In the genomic region with DNA sequence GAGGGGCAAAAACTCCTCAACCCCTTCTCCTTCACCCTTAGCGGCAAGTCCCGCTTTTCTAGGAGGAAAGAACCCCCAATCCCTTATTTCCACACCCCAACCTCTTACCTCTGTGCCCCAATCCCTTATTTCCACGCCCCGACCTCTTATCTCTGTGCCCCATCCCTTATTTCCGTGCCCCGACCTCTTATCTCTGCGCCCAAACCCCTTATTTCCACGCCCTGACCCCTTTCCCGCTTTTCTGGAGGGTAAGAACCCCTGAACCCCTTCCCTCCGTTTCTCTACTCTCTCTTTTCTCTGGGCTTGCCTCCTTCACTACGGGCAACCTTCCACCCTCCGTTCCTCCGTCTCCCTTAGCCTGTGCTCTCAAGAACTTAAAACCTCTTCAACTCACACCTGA, we compare ENCODE assay signal across 15 cellular contexts. TPM values are rescaled to one million over a fixed set of nuclear protein-coding genes. Genes with fewer than 3 reads are reported as not detected.
A peak's percentile ranks its signal among the peaks of the same experiment; 100 is the strongest.
DNase-seq lines count a peak whose midpoint lies in the region; ATAC-seq, FAIRE-seq and TF ChIP-seq lines count a peak whose summit lies in the region.
"Not testable (repeated sequence)": the region's sequence is repeated elsewhere in the genome, so short reads cannot be mapped to it uniquely, and the experiment has no call there.
"Had no signal": no experiment of that assay in that cellular context is flagged by ENCODE, and none has a peak within 500 bp of the region (broad histone marks: within the 10 kb centered on the region; RNA-seq: fewer than 3 reads in every experiment).

No MANE protein-coding gene starts in this region.

- POLR2A ChIA-PET in A549 (lab: Yijun Ruan, JAX) = not testable (repeated sequence)

- H3K4me3 Mint-ChIP-seq in endodermal cell = peak overlapping the region; percentile 42
- not testable (repeated sequence) for H3K4me3 Mint-ChIP-seq in type B pancreatic cell

- H3K27ac ChIP-seq in A549; WERI-Rb-1; endodermal cell (ENCODE audit: low read depth, low read length): not testable (repeated sequence)

- H3K9ac ChIP-seq in endodermal cell (ENCODE audit: extremely low read depth, low read length, poor library complexity, severe bottlenecking) = not testable (repeated sequence)

- TF ChIP-seq CTCF in A549 (IDR thresholded peaks at IDR 0.05); WERI-Rb-1 (IDR thresholded peaks at IDR 0.05; ENCODE audit: low read depth, low read length); endodermal cell (conservative IDR thresholded peaks at IDR 0.05); type B pancreatic cell (conservative IDR thresholded peaks at IDR 0.05): not testable (repeated sequence)

- H3K9me3 ChIP-seq in A549; WERI-Rb-1 (ENCODE audit: severe bottlenecking): not testable (repeated sequence)
- H3K9me3 ChIP-seq in endodermal cell (ENCODE audit: control insufficient read depth, low read length) = peaks cover 37% of the 10 kb centered on the region

- not testable (repeated sequence) for TF ChIP-seq RAD21 in A549 (conservative IDR thresholded peaks at IDR 0.05 in 1 of 2, IDR thresholded peaks at IDR 0.05 in 1 of 2)

- WGBS in A549 (ENCODE audit: missing lambda C conversion rate) = 18% methylated on average over 13 of the region's 13 CpGs
- 80 to 93% methylated on average over 1 to 11 of the region's 13 CpGs for WGBS in endodermal cell (ENCODE audit: insufficient coverage in 1 of 2, insufficient read length in 1 of 2), 2 experiments

- DNase-seq in A549 (ENCODE audit: low read depth in 1 of 2, low spot score in 1 of 2); WERI-Rb-1; endodermal cell; type B pancreatic cell (ENCODE audit: extremely low spot score, unreplicated experiment): not testable (repeated sequence)
- DNase-seq in posterior vena cava (ENCODE audit: low spot score) = peak; percentile 46

- H3K4me2 ChIP-seq in A549 = peak overlapping the region; percentile 54; the same call in 2 of the 3 replicates

- intact Hi-C loops in posterior vena cava (cut with DNase I) = not testable (repeated sequence)

- not testable (repeated sequence) for H3K27ac Mint-ChIP-seq in endodermal cell
- peak overlapping the region; percentile 21 for H3K27ac Mint-ChIP-seq in type B pancreatic cell

- ATAC-seq in A549 = not testable (repeated sequence)

- TF ChIP-seq POLR2A in A549 (IDR thresholded peaks at IDR 0.05; ENCODE audit: low read length) = not testable (repeated sequence)

- not testable (repeated sequence) for H3K4me3 ChIP-seq in A549; endodermal cell (ENCODE audit: low read length)
- H3K4me3 ChIP-seq in WERI-Rb-1 (ENCODE audit: low read depth, low read length) = peak overlapping the region; percentile 24

- CTCF ChIA-PET in A549 (lab: Yijun Ruan, JAX) = not testable (repeated sequence)

- H3K27me3 ChIP-seq in WERI-Rb-1 (ENCODE audit: insufficient read depth, low read depth, severe bottlenecking); endodermal cell (ENCODE audit: control insufficient read depth, insufficient read depth, low read length, poor library complexity, severe bottlenecking): not testable (repeated sequence)

- peaks cover 17% of the 10 kb centered on the region for H3K36me3 Mint-ChIP-seq in endodermal cell (ENCODE audit: low read depth)
- not testable (repeated sequence) for H3K36me3 Mint-ChIP-seq in type B pancreatic cell

- peaks cover 16% of the 10 kb centered on the region for H3K4me1 ChIP-seq in A549
- not testable (repeated sequence) for H3K4me1 ChIP-seq in endodermal cell (ENCODE audit: control insufficient read depth, insufficient read depth, low read length)

- not testable (repeated sequence) for H3K27me3 Mint-ChIP-seq in endodermal cell (ENCODE audit: insufficient read depth)
- peaks cover 33% of the 10 kb centered on the region for H3K27me3 Mint-ChIP-seq in type B pancreatic cell

- not testable (repeated sequence) for H3K36me3 ChIP-seq in WERI-Rb-1; endodermal cell (ENCODE audit: control insufficient read depth, insufficient read depth, low read length)

- not testable (repeated sequence) for FAIRE-seq in A549 (lab: Jason Lieb, UNC)

- peaks cover 19% of the 10 kb centered on the region for H3K4me1 Mint-ChIP-seq in endodermal cell
- not testable (repeated sequence) for H3K4me1 Mint-ChIP-seq in type B pancreatic cell (ENCODE audit: unreplicated experiment)

- peaks cover 50% of the 10 kb centered on the region for H3K9me3 Mint-ChIP-seq in endodermal cell
- not testable (repeated sequence) for H3K9me3 Mint-ChIP-seq in type B pancreatic cell

- TF ChIP-seq EP300 in A549 (IDR thresholded peaks at IDR 0.05) = not testable (repeated sequence)

RNA-seq across cellular contexts. Expression of gene ART1, which starts 3.9 kb away (rescaled TPM):
- not detected in 2 replicates for polyA plus RNA-seq in A549 (2011; rRNA removed)
- polyA plus RNA-seq in A549 (2012; cell fraction: cytosol; rRNA removed) = not detected in 2 replicates
- polyA plus RNA-seq in A549 (2012; cell fraction: nucleus; rRNA removed) = not detected in 2 replicates
- not detected in 3 replicates for polyA plus RNA-seq in A549 (2017; fragmentation: RNase III; extraction: RNeasy Plus Mini Kit Qiagen cat#74134 plus additional on column Dnase treatment)
- not detected in 2 replicates for polyA minus RNA-seq in A549 (2011; rRNA and poly(A)+ RNA removed)
- total RNA-seq in endodermal cell = not detected
- polyA plus RNA-seq in endodermal cell (2013, experiment 1 of 2) = not detected
- not detected for polyA plus RNA-seq in endodermal cell (2013, experiment 2 of 2)
- under 1 TPM in 1 of 2 donors, not detected in 1; 0.42 TPM for total RNA-seq in posterior vena cava
- not detected in 2 replicates for total RNA-seq in type B pancreatic cell (ENCODE audit: low replicate concordance)
- total RNA-seq: A172; A673; CD4-positive, alpha-beta memory T cell; CD4-positive, CD25-positive, alpha-beta regulatory T cell; CD8-positive, alpha-beta memory T cell; Daoy; G401; GM12878 had no signal
- polyA plus RNA-seq: AG04450; CD14-positive monocyte; CD4-positive, alpha-beta memory T cell; CD4-positive, CD25-positive, alpha-beta regulatory T cell; CD8-positive, alpha-beta memory T cell; GM12878 had no signal

RNA-seq across cellular contexts. Expression of gene ART5, which starts 7.1 kb away (rescaled TPM):
- polyA plus RNA-seq in A549 (2011; rRNA removed) (0.08 and 0.12 TPM in 2 replicates), A549 (2017; fragmentation: RNase III; extraction: RNeasy Plus Mini Kit Qiagen cat#74134 plus additional on column Dnase treatment) (0.22 to 0.30 TPM in 2 of 3 replicates, not detected in the other)
- polyA plus RNA-seq in A549 (2012; cell fraction: cytosol; rRNA removed) = 0.11 and 0.12 TPM in 2 replicates
- 0.12 and 0.20 TPM in 2 replicates for polyA plus RNA-seq in A549 (2012; cell fraction: nucleus; rRNA removed)
- not detected in 2 replicates for polyA minus RNA-seq in A549 (2011; rRNA and poly(A)+ RNA removed)
- total RNA-seq in endodermal cell (1 to 10 TPM; 6.4 to 7.8 TPM), posterior vena cava (not detected), type B pancreatic cell (ENCODE audit: low replicate concordance) (1.0 and 3.8 TPM in 2 replicates)
- polyA plus RNA-seq in endodermal cell (2013, experiment 1 of 2) = 6.1 TPM
- polyA plus RNA-seq in endodermal cell (2013, experiment 2 of 2) = 5.2 TPM
- total RNA-seq: A673; CD4-positive, alpha-beta memory T cell; CD4-positive, CD25-positive, alpha-beta regulatory T cell; CD8-positive, alpha-beta memory T cell; GM12878 had no signal
- polyA plus RNA-seq: CD14-positive monocyte; CD4-positive, alpha-beta memory T cell; CD4-positive, CD25-positive, alpha-beta regulatory T cell; CD8-positive, alpha-beta memory T cell had no signal

RNA-seq across cellular contexts. Expression of gene CHRNA10, which starts 22.3 kb away (rescaled TPM):
- polyA plus RNA-seq in A549 (2011; rRNA removed) = 0.44 and 0.61 TPM in 2 replicates
- polyA plus RNA-seq in A549 (2012; cell fraction: cytosol; rRNA removed) = 1.1 and 1.4 TPM in 2 replicates
- polyA plus RNA-seq in A549 (2012; cell fraction: nucleus; rRNA removed) = 9.0 and 11.0 TPM in 2 replicates
- polyA plus RNA-seq in A549 (2017; fragmentation: RNase III; extraction: RNeasy Plus Mini Kit Qiagen cat#74134 plus additional on column Dnase treatment) = 0.85 to 1.1 TPM (median 0.87 TPM) in 3 replicates
- 0.66 and 1.4 TPM in 2 replicates for polyA minus RNA-seq in A549 (2011; rRNA and poly(A)+ RNA removed)
- total RNA-seq in endodermal cell = 1 to 10 TPM; 1.8 TPM
- polyA plus RNA-seq in endodermal cell (2013, experiment 1 of 2) = 1.5 TPM
- polyA plus RNA-seq in endodermal cell (2013, experiment 2 of 2) = 0.95 TPM
- under 1 TPM; 0.52 to 0.83 TPM for total RNA-seq in posterior vena cava
- 1.5 and 2.9 TPM in 2 replicates for total RNA-seq in type B pancreatic cell (ENCODE audit: low replicate concordance)
- polyA plus RNA-seq: CD14-positive monocyte had no signal
